Comparison of ENCODE assay signal across 18 cellular contexts in genomic region chr20:60331688-60332300, GRCh38.
DNase-seq lines count a peak whose midpoint lies in the region; ATAC-seq and TF ChIP-seq lines count a peak whose summit lies in the region.
"Had no signal": no experiment of that assay in that cellular context is flagged by ENCODE, and none has a peak within 500 bp of the region (broad histone marks: within the 10 kb centered on the region; RNA-seq: fewer than 3 reads in every experiment).

No MANE protein-coding gene starts in this region.

- ATAC-seq in Right ventricle myocardium superior (ENCODE audit: poor library complexity) (peak; percentile 36), HG03439 (IDR thresholded peaks at IDR 0.05; ENCODE audit: unreplicated experiment) (no peak), GM21786 (IDR thresholded peaks at IDR 0.05; ENCODE audit: unreplicated experiment) (no peak)
- ATAC-seq: A549 had no signal

- peaks cover 3% of the 10 kb centered on the region for H3K4me1 ChIP-seq in left ventricle myocardium inferior
- H3K4me1 ChIP-seq: A549, SJCRH30 had no signal

- no peaks in the 10 kb centered on the region for H3K9me3 ChIP-seq in left ventricle myocardium inferior (replicated peaks)
- no peaks in the 10 kb centered on the region for H3K9me3 ChIP-seq in WERI-Rb-1 (ENCODE audit: severe bottlenecking)
- H3K9me3 ChIP-seq: A549, SJCRH30 had no signal

- TF ChIP-seq CTCF in left ventricle myocardium inferior (IDR thresholded peaks at IDR 0.05; ENCODE audit: borderline replicate concordance) (no peak), WERI-Rb-1 (IDR thresholded peaks at IDR 0.05; ENCODE audit: low read depth, low read length) (no peak)

- H3K36me3 ChIP-seq in left ventricle myocardium inferior = no peaks in the 10 kb centered on the region
- no peaks in the 10 kb centered on the region for H3K36me3 ChIP-seq in WERI-Rb-1
- H3K36me3 ChIP-seq: SJCRH30 had no signal

- H3K4me3 ChIP-seq in left ventricle myocardium inferior = no peak overlapping the region
- no peak overlapping the region for H3K4me3 ChIP-seq in WERI-Rb-1 (ENCODE audit: low read depth, low read length)
- H3K4me3 ChIP-seq: A549, SJCRH30 had no signal

- H3K27me3 ChIP-seq in left ventricle myocardium inferior (ENCODE audit: low read depth) (peaks cover 7% of the 10 kb centered on the region), WERI-Rb-1 (ENCODE audit: insufficient read depth, low read depth, severe bottlenecking) (peaks cover 64% of the 10 kb centered on the region)

- DNase-seq in Right ventricle myocardium superior = no peak
- DNase-seq in left ventricle myocardium inferior = no peak
- DNase-seq in NCI-H187 (lab: John Stamatoyannopoulos, UW) = peak; percentile 54 to 55
- peak; percentile 34 to 38 for DNase-seq in hippocampal formation (lab: John Stamatoyannopoulos, UW)
- DNase-seq in substantia nigra (lab: John Stamatoyannopoulos, UW) = peak in 36 of 49 donors; percentile 3 to 71 (median 30)
- no peak for DNase-seq in WERI-Rb-1
- DNase-seq: DMS 273 treated with DMSO at 0.1 percent for 48 hours, GOT3, MV-4-11, NCI-H1436 treated with DMSO at 0.1 percent for 48 hours, NCI-H2081 treated with DMSO at 0.1 percent for 48 hours, NCI-H526 treated with DMSO at 0.1 percent for 48 hours, OCI-M1, SJCRH30 had no signal

- H3K27ac ChIP-seq in left ventricle myocardium inferior (replicated peaks) (no peak overlapping the region), substantia nigra (ENCODE audit: low read depth, low read length, poor library complexity, severe bottlenecking) (peak overlapping the region; percentile 79), WERI-Rb-1 (no peak overlapping the region)
- H3K27ac ChIP-seq: A549, C4-2B, SJCRH30 had no signal

- intact Hi-C loops in Right ventricle myocardium superior (cut with DNase I) (no loop called here), left ventricle myocardium inferior (cut with micrococcal nuclease) (no loop called here)

Comparison
In these comparisons a context has a peak if more than half of its experiments do, and no peak if none do; other contexts are left out.
1. DNase-seq: peak in NCI-H187 (2 of 2), hippocampal formation (2 of 2) and substantia nigra (36 of 49); none in Right ventricle myocardium superior (single experiment), left ventricle myocardium inferior (single experiment) and WERI-Rb-1 (single experiment).